8 cellular contexts compared by ENCODE assay signal in genomic region chr12:546920-547845, GRCh38.
DNase-seq lines count a peak whose midpoint lies in the region; ATAC-seq and FAIRE-seq lines count a peak whose summit lies in the region.

No MANE protein-coding gene starts in this region.

- CTCF ChIA-PET in activated CD4-positive, alpha-beta T cell treated with anti-CD3 and anti-CD28 coated beads, Interleukin-2, amount 10 ng/mL, durations not matched to agents 7 days and 5 days (lab: Charles Lee), result interaction anchor here (0.6 to 3.6 kb wide), 31 partner anchors 9 to 413 kb away, joined by 3 to 73 read pairs (median 4); partner anchors contain the start of gene RAD52

- ATAC-seq in GM21390 (IDR thresholded peaks at IDR 0.05; ENCODE audit: unreplicated experiment), result no peak

- H3K27ac Mint-ChIP-seq in activated CD4-positive, alpha-beta T cell treated with anti-CD3 and anti-CD28 coated beads, Interleukin-2, amount 10 ng/mL, durations not matched to agents 7 days and 5 days, result peak overlapping the region; percentile 54

- POLR2A ChIA-PET in activated CD4-positive, alpha-beta T cell treated with anti-CD3 and anti-CD28 coated beads, Interleukin-2, amount 10 ng/mL, durations not matched to agents 7 days and 5 days (lab: Charles Lee), result no interaction called here

- H3K36me3 Mint-ChIP-seq in activated CD4-positive, alpha-beta T cell treated with anti-CD3 and anti-CD28 coated beads, Interleukin-2, amount 10 ng/mL, durations not matched to agents 7 days and 5 days (ENCODE audit: low read depth), result no peaks in the 10 kb centered on the region

- DNase-seq in AG08396 (ENCODE audit: low spot score) (peak; percentile 92), GM19239 (ENCODE audit: insufficient read length, low spot score) (peak; percentile 93), NCI-H2227 (lab: John Stamatoyannopoulos, UW; ENCODE audit: unreplicated experiment) (peak; percentile 50), dedifferentiated amniotic fluid mesenchymal stem cell (ENCODE audit: extremely low spot score) (peak; percentile 38), lung microvascular endothelial cell (ENCODE audit: low read depth in 2 of 2) (peak; percentile 65 to 76)
- DNase-seq in activated CD4-positive, alpha-beta T cell treated with anti-CD3 and anti-CD28 coated beads, Interleukin-2, amount 10 ng/mL, durations not matched to agents 7 days and 5 days, result peak; percentile 64
- DNase-seq in stimulated activated CD8-positive, alpha-beta memory T cell treated with anti-CD3 and anti-CD28 coated beads, Interleukin-15, amount 100 ng/mL, for 1 hour (ENCODE audit: low read depth), result peak; percentile 46

- H3K9me3 Mint-ChIP-seq in activated CD4-positive, alpha-beta T cell treated with anti-CD3 and anti-CD28 coated beads, Interleukin-2, amount 10 ng/mL, durations not matched to agents 7 days and 5 days, result no peaks in the 10 kb centered on the region

- FAIRE-seq in GM19239 (lab: Jason Lieb, UNC), result peak; percentile 80

- H3K4me3 Mint-ChIP-seq in activated CD4-positive, alpha-beta T cell treated with anti-CD3 and anti-CD28 coated beads, Interleukin-2, amount 10 ng/mL, durations not matched to agents 7 days and 5 days, result no peak overlapping the region

- H3K4me1 Mint-ChIP-seq in activated CD4-positive, alpha-beta T cell treated with anti-CD3 and anti-CD28 coated beads, Interleukin-2, amount 10 ng/mL, durations not matched to agents 7 days and 5 days, result peaks cover 37% of the 10 kb centered on the region

- H3K27me3 Mint-ChIP-seq in activated CD4-positive, alpha-beta T cell treated with anti-CD3 and anti-CD28 coated beads, Interleukin-2, amount 10 ng/mL, durations not matched to agents 7 days and 5 days, result peaks cover 13% of the 10 kb centered on the region

Comparison
In these comparisons a context has a peak if more than half of its experiments do, and no peak if none do; other contexts are left out.
1. DNase-seq: peak in every context shown above with its lines; median percentile 93 in GM19239; 92 in AG08396; 70 in lung microvascular endothelial cell; 64 in activated CD4-positive, alpha-beta T cell treated with anti-CD3 and anti-CD28 coated beads, Interleukin-2, amount 10 ng/mL, durations not matched to agents 7 days and 5 days; 50 in NCI-H2227; 46 in stimulated activated CD8-positive, alpha-beta memory T cell treated with anti-CD3 and anti-CD28 coated beads, Interleukin-15, amount 100 ng/mL, for 1 hour; 38 in dedifferentiated amniotic fluid mesenchymal stem cell.